In genomic region chr6:53984163-53984562, GRCh38 we compare ENCODE assay signal across 11 cellular contexts.
A peak's percentile ranks its signal among the peaks of the same experiment; 100 is the strongest.
DNase-seq lines count a peak whose midpoint lies in the region; ATAC-seq, FAIRE-seq and TF ChIP-seq lines count a peak whose summit lies in the region.
"Had no signal": no experiment of that assay in that cellular context is flagged by ENCODE, and none has a peak within 500 bp of the region (broad histone marks: within the 10 kb centered on the region; RNA-seq: fewer than 3 reads in every experiment).

No MANE protein-coding gene starts in this region.

- intact Hi-C loops in sigmoid colon (cut with DNase I), result loop anchor here (10.0 kb wide), 1 partner anchor 1081 kb away; no protein-coding TSS in a partner anchor

- DNase-seq in HFF-Myc (ENCODE audit: extremely low read depth, low read depth) (peak; percentile 80), SW480 (ENCODE audit: low spot score) (peak; percentile 47), fibroblast of the aortic adventitia (ENCODE audit: low read depth) (peak; percentile 84), urothelium cell line (ENCODE audit: low spot score) (peak; percentile 80), Kasumi-1 (lab: John Stamatoyannopoulos, UW) (no peak), sigmoid colon (no peak)
- DNase-seq: activated CD4-positive, alpha-beta T cell treated with anti-CD3 and anti-CD28 coated beads for 1 hour; activated effector memory CD4-positive, alpha-beta T cell treated with anti-CD3 and anti-CD28 coated beads, Interleukin-2, amount 50 U/mL, for 16 hours; effector CD8-positive, alpha-beta T cell; immature natural killer cell had no signal

- H3K27ac ChIP-seq in sigmoid colon, result no peak overlapping the region

- no peak for ATAC-seq in GM18873 (IDR thresholded peaks at IDR 0.05; ENCODE audit: low FRiP score, unreplicated experiment)

- H3K27me3 ChIP-seq in sigmoid colon, result no peaks in the 10 kb centered on the region

- 85 to 89% methylated on average over 2 of the region's 2 CpGs for WGBS in sigmoid colon, 2 donors

- H3K4me3 ChIP-seq in HFF-Myc (replicated peaks; ENCODE audit: low read depth, low read length), result no peak overlapping the region
- H3K4me3 ChIP-seq in fibroblast of the aortic adventitia (ENCODE audit: low read depth, low read length), result no peak overlapping the region
- no peak overlapping the region for H3K4me3 ChIP-seq in sigmoid colon

- TF ChIP-seq CTCF in HFF-Myc (IDR thresholded peaks at IDR 0.05; ENCODE audit: low read depth, low read length, missing control alignments) (no peak), fibroblast of the aortic adventitia (IDR thresholded peaks at IDR 0.05; ENCODE audit: insufficient read depth, low read length) (no peak), sigmoid colon (IDR thresholded peaks at IDR 0.05) (no peak)

- peak; percentile 55 for FAIRE-seq in urothelium cell line (lab: Jason Lieb, UNC)

- no peaks in the 10 kb centered on the region for H3K36me3 ChIP-seq in sigmoid colon

- TF ChIP-seq POLR2A in sigmoid colon (IDR thresholded peaks at IDR 0.05), result no peak

- TF ChIP-seq EP300 in sigmoid colon (IDR thresholded peaks at IDR 0.05), result no peak

- H3K9me3 ChIP-seq in sigmoid colon, result no peaks in the 10 kb centered on the region

- H3K4me1 ChIP-seq in sigmoid colon, result peaks cover 0 to 15% (median 13%) of the 10 kb centered on the region in 4 donors

Comparison
In these comparisons a context has a peak if more than half of its experiments do, and no peak if none do; other contexts are left out.
1. DNase-seq: peak in HFF-Myc (single experiment), SW480 (single experiment), fibroblast of the aortic adventitia (single experiment) and urothelium cell line (single experiment); none in Kasumi-1 (0 of 2) and sigmoid colon (single experiment).